Comparison of ENCODE assay signal across 15 cellular contexts in genomic region chr11:78031629-78032028, GRCh38. TPM values are rescaled to one million over a fixed set of nuclear protein-coding genes. Genes with fewer than 3 reads are reported as not detected.
DNase-seq lines count a peak whose midpoint lies in the region; ATAC-seq and TF ChIP-seq lines count a peak whose summit lies in the region.
"Had no signal": no experiment of that assay in that cellular context is flagged by ENCODE, and none has a peak within 500 bp of the region (broad histone marks: within the 10 kb centered on the region; RNA-seq: fewer than 3 reads in every experiment).

No MANE protein-coding gene starts in this region.

- no peaks in the 10 kb centered on the region for H3K4me1 ChIP-seq in foreskin keratinocyte

- intact Hi-C loops in natural killer cell (cut with micrococcal nuclease): no loop called here

- H3K27me3 ChIP-seq in foreskin keratinocyte: no peaks in the 10 kb centered on the region

- DNase-seq in natural killer cell: no peak
- DNase-seq in DMS 273 (lab: John Stamatoyannopoulos, UW; ENCODE audit: unreplicated experiment): no peak
- DNase-seq in foreskin keratinocyte: no peak
- DNase-seq: activated CD4-positive, alpha-beta memory T cell treated with anti-CD3 and anti-CD28 coated beads, Interleukin-2, amount 10 ng/mL, durations not matched to agents 7 days and 5 days; activated naive CD4-positive, alpha-beta T cell treated with anti-CD3 and anti-CD28 coated beads, Interleukin-2, amount 50 U/mL, for 16 hours; CD4-positive, CD25-positive, alpha-beta regulatory T cell; cortex of kidney; islet precursor cell; naive thymus-derived CD4-positive, alpha-beta T cell; T-helper 17 cell had no signal

- ATAC-seq in GM18498 (IDR thresholded peaks at IDR 0.05; ENCODE audit: unreplicated experiment) (peak; percentile 77), GM21381 (IDR thresholded peaks at IDR 0.05; ENCODE audit: unreplicated experiment) (peak; percentile 88), HG03342 (IDR thresholded peaks at IDR 0.05; ENCODE audit: unreplicated experiment) (peak; percentile 85), natural killer cell (no peak), GM21360 (IDR thresholded peaks at IDR 0.05; ENCODE audit: unreplicated experiment) (no peak), foreskin keratinocyte (no peak)
- ATAC-seq: naive thymus-derived CD4-positive, alpha-beta T cell; T-helper 17 cell had no signal

- no peaks in the 10 kb centered on the region for H3K27me3 Mint-ChIP-seq in natural killer cell (ENCODE audit: low read depth in 2 of 2)
- H3K27me3 Mint-ChIP-seq: activated CD4-positive, alpha-beta memory T cell treated with anti-CD3 and anti-CD28 coated beads, Interleukin-2, amount 10 ng/mL, durations not matched to agents 7 days and 5 days had no signal

- no peaks in the 10 kb centered on the region for H3K9me3 Mint-ChIP-seq in natural killer cell
- H3K9me3 Mint-ChIP-seq: activated CD4-positive, alpha-beta memory T cell treated with anti-CD3 and anti-CD28 coated beads, Interleukin-2, amount 10 ng/mL, durations not matched to agents 7 days and 5 days; CD4-positive, CD25-positive, alpha-beta regulatory T cell had no signal

- TF ChIP-seq CTCF in VCaP (conservative IDR thresholded peaks at IDR 0.05): no peak
- no peak for TF ChIP-seq CTCF in natural killer cell (IDR thresholded peaks at IDR 0.05)
- TF ChIP-seq CTCF in foreskin keratinocyte (conservative IDR thresholded peaks at IDR 0.05): no peak

- H3K27ac ChIP-seq in VCaP (peak overlapping the region; percentile 88), foreskin keratinocyte (no peak overlapping the region)

- H3K4me1 Mint-ChIP-seq in natural killer cell: no peaks in the 10 kb centered on the region
- H3K4me1 Mint-ChIP-seq: activated CD4-positive, alpha-beta memory T cell treated with anti-CD3 and anti-CD28 coated beads, Interleukin-2, amount 10 ng/mL, durations not matched to agents 7 days and 5 days; CD4-positive, CD25-positive, alpha-beta regulatory T cell; T-helper 17 cell had no signal

- no peak overlapping the region for H3K4me3 Mint-ChIP-seq in natural killer cell
- H3K4me3 Mint-ChIP-seq: activated CD4-positive, alpha-beta memory T cell treated with anti-CD3 and anti-CD28 coated beads, Interleukin-2, amount 10 ng/mL, durations not matched to agents 7 days and 5 days; CD4-positive, CD25-positive, alpha-beta regulatory T cell; naive thymus-derived CD4-positive, alpha-beta T cell; T-helper 17 cell had no signal

- no peak overlapping the region for H3K27ac Mint-ChIP-seq in natural killer cell
- H3K27ac Mint-ChIP-seq: activated CD4-positive, alpha-beta memory T cell treated with anti-CD3 and anti-CD28 coated beads, Interleukin-2, amount 10 ng/mL, durations not matched to agents 7 days and 5 days; CD4-positive, CD25-positive, alpha-beta regulatory T cell; naive thymus-derived CD4-positive, alpha-beta T cell; T-helper 17 cell had no signal

- no peaks in the 10 kb centered on the region for H3K36me3 Mint-ChIP-seq in natural killer cell
- H3K36me3 Mint-ChIP-seq: CD4-positive, CD25-positive, alpha-beta regulatory T cell; naive thymus-derived CD4-positive, alpha-beta T cell had no signal

RNA-seq across cellular contexts. Expression of gene KCTD14, which starts 8.6 kb away (rescaled TPM):
- total RNA-seq in natural killer cell: under 1 TPM in 2 of 3 donors, not detected in 1; 0.28 to 0.32 TPM
- total RNA-seq in foreskin keratinocyte: 11.2 and 12.8 TPM in 2 replicates
- polyA plus RNA-seq in foreskin keratinocyte: 10.5 and 12.7 TPM in 2 replicates
- total RNA-seq: CD4-positive, CD25-positive, alpha-beta regulatory T cell had no signal

RNA-seq across cellular contexts. Expression of gene THRSP, which starts 32.0 kb away (rescaled TPM):
- total RNA-seq in natural killer cell (not detected), foreskin keratinocyte (not detected in 2 replicates)
- not detected in 2 replicates for polyA plus RNA-seq in foreskin keratinocyte
- total RNA-seq: activated CD4-positive, alpha-beta memory T cell treated with anti-CD3 and anti-CD28 coated beads, Interleukin-2, amount 10 ng/mL, durations not matched to agents 7 days and 5 days; CD4-positive, CD25-positive, alpha-beta regulatory T cell; naive thymus-derived CD4-positive, alpha-beta T cell; T-helper 17 cell had no signal
- polyA plus RNA-seq: naive thymus-derived CD4-positive, alpha-beta T cell had no signal

RNA-seq across cellular contexts. Expression of gene INTS4, which starts 37.2 kb away (rescaled TPM):
- total RNA-seq in natural killer cell: 10 to 100 TPM; 65.2 to 97.8 (median 67.5) TPM
- 24.4 and 24.9 TPM in 2 replicates for total RNA-seq in foreskin keratinocyte
- 18.7 and 20.2 TPM in 2 replicates for polyA plus RNA-seq in foreskin keratinocyte

RNA-seq across cellular contexts. Expression of gene NDUFC2, which starts 48.0 kb away (rescaled TPM):
- total RNA-seq in natural killer cell: 10 to 100 TPM; 51.8 to 75.4 (median 60.2) TPM
- total RNA-seq in foreskin keratinocyte: 232 TPM in 2 replicates
- 308 and 316 TPM in 2 replicates for polyA plus RNA-seq in foreskin keratinocyte

Comparison
In these comparisons a context has a peak if more than half of its experiments do, and no peak if none do; other contexts are left out.
1. ATAC-seq: peak in GM18498 (single experiment), GM21381 (single experiment) and HG03342 (single experiment); none in natural killer cell (0 of 3), GM21360 (single experiment) and foreskin keratinocyte (single experiment).